Comparison of ENCODE assay signal across 8 cellular contexts in genomic region chr3:46538803-46539442, GRCh38. TPM values are rescaled to one million over a fixed set of nuclear protein-coding genes. Genes with fewer than 3 reads are reported as not detected.
DNase-seq lines count a peak whose midpoint lies in the region; ATAC-seq and TF ChIP-seq lines count a peak whose summit lies in the region.

No MANE protein-coding gene starts in this region.

- intact Hi-C loops in CD8-positive, alpha-beta T cell (cut with DNase I, micrococcal nuclease) = loop anchor here (1.0 to 5.0 kb wide), 4 partner anchors 18 to 51 kb away; no protein-coding TSS in a partner anchor
- intact Hi-C loops in activated CD4-positive, alpha-beta T cell treated with anti-CD3 and anti-CD28 coated beads for 36 hours (cut with DNase I, micrococcal nuclease) = loop anchor here (2.0 to 5.0 kb wide), 4 partner anchors 37 to 562 kb away; no protein-coding TSS in a partner anchor
- intact Hi-C loops in Caco-2 (cut with micrococcal nuclease; ENCODE audit: unreplicated experiment) = no loop called here

- DNase-seq in CD8-positive, alpha-beta T cell = peak; percentile 77 to 97 (median 87)
- DNase-seq in activated CD4-positive, alpha-beta T cell treated with anti-CD3 and anti-CD28 coated beads for 36 hours = peak; percentile 86
- DNase-seq in pons (ENCODE audit: low spot score) (peak; percentile 73), DMS114 treated with DMSO at 0.1 percent for 48 hours (lab: John Stamatoyannopoulos, UW; ENCODE audit: unreplicated experiment) (no peak), Caco-2 (no peak)

- BruUV-seq in Caco-2 (replicated peaks; lab: Mats Ljungman, UMichigan) = no TSS peak

- H3K4me1 Mint-ChIP-seq in CD8-positive, alpha-beta T cell (ENCODE audit: low read depth) = peaks cover 54% of the 10 kb centered on the region
- peaks cover 26 to 49% (median 47%) of the 10 kb centered on the region in 3 donors for H3K4me1 Mint-ChIP-seq in IgD-negative memory B cell
- peaks cover 60% of the 10 kb centered on the region for H3K4me1 Mint-ChIP-seq in activated CD4-positive, alpha-beta T cell treated with anti-CD3 and anti-CD28 coated beads for 36 hours
- peaks cover 14% of the 10 kb centered on the region for H3K4me1 Mint-ChIP-seq in Caco-2 (ENCODE audit: low read depth, unreplicated experiment)

- CTCF ChIA-PET in CD8-positive, alpha-beta T cell (lab: Charles Lee) = interaction anchor here (0.7 to 6.3 kb wide), 8 partner anchors 13 to 90 kb away, joined by 3 to 56 read pairs (median 5); no protein-coding TSS in a partner anchor
- CTCF ChIA-PET in activated CD4-positive, alpha-beta T cell treated with anti-CD3 and anti-CD28 coated beads for 36 hours (lab: Charles Lee) = interaction anchor here (0.9 to 2.5 kb wide), 6 partner anchors 9 to 91 kb away, joined by 3 to 25 read pairs (median 4); no protein-coding TSS in a partner anchor
- CTCF ChIA-PET in Caco-2 (lab: Charles Lee) = no interaction called here

- ATAC-seq in CD8-positive, alpha-beta T cell = peak; percentile 90
- ATAC-seq in GM21367 (IDR thresholded peaks at IDR 0.05; ENCODE audit: unreplicated experiment) = peak; percentile 69
- ATAC-seq in activated CD4-positive, alpha-beta T cell treated with anti-CD3 and anti-CD28 coated beads for 36 hours = peak; percentile 89

- H3K4me1 ChIP-seq in CD8-positive, alpha-beta T cell (ENCODE audit: insufficient read depth, low read length) = peaks cover 29% of the 10 kb centered on the region
- H3K4me1 ChIP-seq in duodenal mucosa (ENCODE audit: control insufficient read depth in 1 of 2, insufficient read depth in 2 of 2, low read length in 2 of 2) (peaks cover 7 to 14% of the 10 kb centered on the region in 2 donors), Caco-2 (no peaks in the 10 kb centered on the region)

- peak overlapping the region; percentile 78 for H3K27ac ChIP-seq in CD8-positive, alpha-beta T cell (ENCODE audit: low read depth, low read length)
- H3K27ac ChIP-seq in duodenal mucosa (ENCODE audit: low read depth, low read length) = peak overlapping the region; percentile 15

- H3K27me3 ChIP-seq in CD8-positive, alpha-beta T cell (ENCODE audit: insufficient read depth, low read length) = no peaks in the 10 kb centered on the region
- H3K27me3 ChIP-seq in duodenal mucosa (ENCODE audit: control insufficient read depth in 1 of 2, insufficient read depth in 2 of 2, low read length in 2 of 2) = no peaks in the 10 kb centered on the region
- H3K27me3 ChIP-seq in Caco-2 (replicated peaks; ENCODE audit: control insufficient read depth, insufficient read depth, low read length) = no peaks in the 10 kb centered on the region

- H3K4me3 ChIP-seq in CD8-positive, alpha-beta T cell (ENCODE audit: low read depth, low read length) = peak overlapping the region; percentile 30
- H3K4me3 ChIP-seq in duodenal mucosa (ENCODE audit: low read depth in 1 of 2, low read length in 2 of 2) (peak overlapping the region; percentile 5 to 11), Caco-2 (ENCODE audit: low read depth, low read length) (no peak overlapping the region)

- no peak overlapping the region for H3K9ac ChIP-seq in duodenal mucosa (ENCODE audit: low read depth in 1 of 2, low read length in 2 of 2)

- peak overlapping the region; percentile 68 for H3K4me3 Mint-ChIP-seq in CD8-positive, alpha-beta T cell
- H3K4me3 Mint-ChIP-seq in IgD-negative memory B cell (peak overlapping the region; percentile 60 to 91 (median 80)), Caco-2 (ENCODE audit: unreplicated experiment) (no peak overlapping the region)
- H3K4me3 Mint-ChIP-seq in activated CD4-positive, alpha-beta T cell treated with anti-CD3 and anti-CD28 coated beads for 36 hours = peak overlapping the region; percentile 54

- peak overlapping the region; percentile 95 for H3K27ac Mint-ChIP-seq in CD8-positive, alpha-beta T cell
- H3K27ac Mint-ChIP-seq in IgD-negative memory B cell (peak overlapping the region; percentile 80 to 95 (median 92)), Caco-2 (ENCODE audit: unreplicated experiment) (no peak overlapping the region)
- H3K27ac Mint-ChIP-seq in activated CD4-positive, alpha-beta T cell treated with anti-CD3 and anti-CD28 coated beads for 36 hours = peak overlapping the region; percentile 83

- H3K27me3 Mint-ChIP-seq in CD8-positive, alpha-beta T cell (ENCODE audit: low read depth) = no peaks in the 10 kb centered on the region
- H3K27me3 Mint-ChIP-seq in IgD-negative memory B cell = peaks cover 18% of the 10 kb centered on the region
- no peaks in the 10 kb centered on the region for H3K27me3 Mint-ChIP-seq in activated CD4-positive, alpha-beta T cell treated with anti-CD3 and anti-CD28 coated beads for 36 hours
- peaks cover 3% of the 10 kb centered on the region for H3K27me3 Mint-ChIP-seq in Caco-2 (ENCODE audit: insufficient read depth, unreplicated experiment)

- no peaks in the 10 kb centered on the region for H3K36me3 ChIP-seq in CD8-positive, alpha-beta T cell (ENCODE audit: insufficient read depth, low read length)
- H3K36me3 ChIP-seq in duodenal mucosa (ENCODE audit: control insufficient read depth in 1 of 2, insufficient read depth in 2 of 2, low read length in 2 of 2) = no peaks in the 10 kb centered on the region
- H3K36me3 ChIP-seq in Caco-2 (ENCODE audit: control insufficient read depth, insufficient read depth, low read length) = no peaks in the 10 kb centered on the region

- no peak for TF ChIP-seq CTCF in CD8-positive, alpha-beta T cell (IDR thresholded peaks at IDR 0.05)
- no peak for TF ChIP-seq CTCF in Caco-2 (IDR thresholded peaks at IDR 0.05; ENCODE audit: insufficient read depth in 1 of 2, low read depth in 1 of 2, low read length in 1 of 2, severe bottlenecking in 1 of 2, unreplicated experiment in 1 of 2)

- no peaks in the 10 kb centered on the region for H3K9me3 ChIP-seq in CD8-positive, alpha-beta T cell (ENCODE audit: low read length)
- no peaks in the 10 kb centered on the region for H3K9me3 ChIP-seq in duodenal mucosa (ENCODE audit: control insufficient read depth in 1 of 2, low read length in 2 of 2)
- H3K9me3 ChIP-seq in Caco-2 = no peaks in the 10 kb centered on the region

- H3K9me3 Mint-ChIP-seq in CD8-positive, alpha-beta T cell = no peaks in the 10 kb centered on the region
- H3K9me3 Mint-ChIP-seq in IgD-negative memory B cell (peaks cover 0 to 1% (median 0%) of the 10 kb centered on the region in 3 donors), Caco-2 (ENCODE audit: unreplicated experiment) (peaks cover 8% of the 10 kb centered on the region)
- no peaks in the 10 kb centered on the region for H3K9me3 Mint-ChIP-seq in activated CD4-positive, alpha-beta T cell treated with anti-CD3 and anti-CD28 coated beads for 36 hours (ENCODE audit: low read depth)

- POLR2A ChIA-PET in CD8-positive, alpha-beta T cell (lab: Charles Lee) = interaction anchor here (0.7 to 2.3 kb wide), 9 partner anchors 8 to 470 kb away, joined by 3 to 21 read pairs (median 4); no protein-coding TSS in a partner anchor
- POLR2A ChIA-PET in activated CD4-positive, alpha-beta T cell treated with anti-CD3 and anti-CD28 coated beads for 36 hours (lab: Charles Lee) = interaction anchor here (0.6 to 1.0 kb wide), 3 partner anchors 23 to 424 kb away, joined by 3 read pairs; no protein-coding TSS in a partner anchor
- POLR2A ChIA-PET in Caco-2 (lab: Charles Lee) = no interaction called here

- no peaks in the 10 kb centered on the region for H3K36me3 Mint-ChIP-seq in CD8-positive, alpha-beta T cell
- no peaks in the 10 kb centered on the region for H3K36me3 Mint-ChIP-seq in IgD-negative memory B cell
- no peaks in the 10 kb centered on the region for H3K36me3 Mint-ChIP-seq in activated CD4-positive, alpha-beta T cell treated with anti-CD3 and anti-CD28 coated beads for 36 hours (ENCODE audit: low read depth)
- H3K36me3 Mint-ChIP-seq in Caco-2 (ENCODE audit: insufficient read depth, unreplicated experiment) = no peaks in the 10 kb centered on the region

RNA-seq across cellular contexts. Expression of gene LRRC2, which starts 27.2 kb away (rescaled TPM):
- under 1 TPM; 0.33 to 0.75 TPM for total RNA-seq in CD8-positive, alpha-beta T cell
- 0.06 TPM for polyA plus RNA-seq in IgD-negative memory B cell
- under 1 TPM in 1 of 2 experiments, not detected in 1; 0.04 TPM for total RNA-seq in activated CD4-positive, alpha-beta T cell treated with anti-CD3 and anti-CD28 coated beads for 36 hours
- total RNA-seq in Caco-2 (2022) = 0.21 and 0.27 TPM in 2 replicates

RNA-seq across cellular contexts. Expression of gene RTP3, which starts 41.1 kb away (rescaled TPM):
- not detected for total RNA-seq in CD8-positive, alpha-beta T cell
- polyA plus RNA-seq in IgD-negative memory B cell = not detected
- not detected for total RNA-seq in activated CD4-positive, alpha-beta T cell treated with anti-CD3 and anti-CD28 coated beads for 36 hours
- not detected in 2 replicates for total RNA-seq in Caco-2 (2022)

Comparison
In these comparisons a context has a peak if more than half of its experiments do, and no peak if none do; other contexts are left out.
1. DNase-seq: peak in CD8-positive, alpha-beta T cell (7 of 7), activated CD4-positive, alpha-beta T cell treated with anti-CD3 and anti-CD28 coated beads for 36 hours (single experiment) and pons (single experiment); none in DMS114 treated with DMSO at 0.1 percent for 48 hours (single experiment) and Caco-2 (0 of 2).
2. Peak in every context shown above with its lines, with median percentiles within 50 percentile points of each other: ATAC-seq.